ENCODE assay signal across 8 cellular contexts in genomic region chr7:108459922-108460551, GRCh38. TPM values are rescaled to one million over a fixed set of nuclear protein-coding genes. Genes with fewer than 3 reads are reported as not detected.
A peak's percentile ranks its signal among the peaks of the same experiment; 100 is the strongest.
DNase-seq lines count a peak whose midpoint lies in the region; ATAC-seq, FAIRE-seq and TF ChIP-seq lines count a peak whose summit lies in the region.

No MANE protein-coding gene starts in this region.

- DNase-seq in DMS79 treated with DMSO at 0.1 percent for 48 hours (lab: John Stamatoyannopoulos, UW) (peak; percentile 58), DMS79 (lab: John Stamatoyannopoulos, UW) (no peak), NCI-H69 (lab: John Stamatoyannopoulos, UW) (peak; percentile 80), bronchial epithelial cell (ENCODE audit: low read depth) (peak; percentile 29), naive B cell (no peak)

- peak; percentile 40 for ATAC-seq in HG02973 (IDR thresholded peaks at IDR 0.05; ENCODE audit: unreplicated experiment)
- ATAC-seq in naive B cell (ENCODE audit: low read depth in 2 of 2), result peak; percentile 38 to 49
- no peak for ATAC-seq in HG02938 (IDR thresholded peaks at IDR 0.05; ENCODE audit: unreplicated experiment)
- ATAC-seq in GM19328 (IDR thresholded peaks at IDR 0.05; ENCODE audit: unreplicated experiment), result no peak

- no peaks in the 10 kb centered on the region for H3K36me3 Mint-ChIP-seq in naive B cell

- H3K27ac Mint-ChIP-seq in naive B cell, result peak overlapping the region in 2 of 6 donors; percentile 74 to 77

- H3K27me3 Mint-ChIP-seq in naive B cell, result peaks cover 49 to 67% (median 62%) of the 10 kb centered on the region in 3 donors

- TF ChIP-seq CTCF in bronchial epithelial cell (IDR thresholded peaks at IDR 0.05; ENCODE audit: insufficient read depth, low read length, severe bottlenecking), result peak; percentile 48

- H3K27me3 ChIP-seq in bronchial epithelial cell (ENCODE audit: control insufficient read depth, insufficient read depth, low read length), result peaks cover 14% of the 10 kb centered on the region

- peaks cover 10 to 16% (median 10%) of the 10 kb centered on the region in 3 donors for H3K4me1 Mint-ChIP-seq in naive B cell

- H3K36me3 ChIP-seq in bronchial epithelial cell (ENCODE audit: control insufficient read depth, insufficient read depth, low read length), result no peaks in the 10 kb centered on the region

- H3K9me3 Mint-ChIP-seq in naive B cell, result no peaks in the 10 kb centered on the region

- peak overlapping the region in 2 of 8 donors; percentile 11 to 64 for H3K4me3 Mint-ChIP-seq in naive B cell

- H3K4me3 ChIP-seq in bronchial epithelial cell (ENCODE audit: low read depth, low read length), result no peak overlapping the region

- no peak for FAIRE-seq in bronchial epithelial cell (lab: Jason Lieb, UNC)

RNA-seq across cellular contexts. Expression of gene NRCAM, which starts 3.8 kb away (rescaled TPM):
- total RNA-seq in bronchial epithelial cell, result 0.26 and 0.51 TPM in 2 replicates
- 1 to 10 TPM in 1 of 6 donors, under 1 TPM in 4, not detected in 1; 0.29 to 1.2 (median 0.47) TPM for polyA plus RNA-seq in naive B cell (ENCODE audit: low read depth in 6 of 6)

Comparison
In these comparisons a context has a peak if more than half of its experiments do, and no peak if none do; other contexts are left out.
1. DNase-seq: peak in DMS79 treated with DMSO at 0.1 percent for 48 hours (single experiment), NCI-H69 (single experiment) and bronchial epithelial cell (single experiment); none in DMS79 (single experiment) and naive B cell (single experiment).
2. ATAC-seq: peak in HG02973 (single experiment) and naive B cell (2 of 2); none in HG02938 (single experiment) and GM19328 (single experiment).